11 cellular contexts compared by ENCODE assay signal in the genomic region with DNA sequence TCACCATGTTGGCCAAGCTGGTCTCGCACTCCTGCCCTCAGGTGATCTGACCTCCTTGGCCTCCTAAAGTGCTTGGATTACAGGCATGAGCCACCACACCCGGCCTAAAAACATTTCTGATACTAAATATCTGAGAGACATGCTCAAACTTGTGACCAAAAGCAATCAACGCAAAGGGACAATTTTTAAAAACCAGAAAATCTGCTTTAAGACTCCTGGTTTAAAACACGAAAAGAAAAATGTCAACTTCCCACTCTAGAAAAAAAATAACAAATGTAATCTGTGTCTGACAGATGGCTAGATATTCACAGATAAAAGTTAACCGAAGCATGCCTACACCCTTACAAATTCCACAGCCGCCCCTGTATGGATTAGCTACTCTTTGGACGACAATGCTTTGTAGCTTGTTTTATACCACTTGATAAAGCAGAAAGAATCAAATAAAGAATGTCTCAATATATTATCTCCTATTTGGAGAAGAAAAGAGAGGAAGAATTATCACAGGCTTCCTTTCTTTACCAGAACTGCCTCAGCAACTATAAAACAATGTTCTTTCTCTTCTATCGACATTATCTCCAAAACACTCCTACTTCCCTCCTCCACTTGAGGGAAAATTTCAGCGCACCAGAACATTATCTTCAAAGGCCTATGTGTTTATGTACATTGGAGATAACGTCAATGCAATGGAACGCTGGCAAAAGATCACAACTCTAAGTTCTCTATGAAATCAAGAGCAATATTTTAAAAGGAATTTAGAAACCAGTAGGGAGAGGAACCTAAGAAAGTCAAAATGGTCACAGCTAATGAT. TPM values are rescaled to one million over a fixed set of nuclear protein-coding genes. Genes with fewer than 3 reads are reported as not detected.
DNase-seq lines count a peak whose midpoint lies in the region; ATAC-seq and TF ChIP-seq lines count a peak whose summit lies in the region.
"Had no signal": no experiment of that assay in that cellular context is flagged by ENCODE, and none has a peak within 500 bp of the region (broad histone marks: within the 10 kb centered on the region; RNA-seq: fewer than 3 reads in every experiment).

No MANE protein-coding gene starts in this region.

- peaks cover 3% of the 10 kb centered on the region for H3K4me1 ChIP-seq in right cardiac atrium (ENCODE audit: control insufficient read depth, insufficient read depth, low read length)
- no peaks in the 10 kb centered on the region for H3K4me1 ChIP-seq in left ventricle myocardium inferior
- H3K4me1 ChIP-seq in colonic mucosa: peaks cover 6% of the 10 kb centered on the region

- H3K27ac ChIP-seq in right cardiac atrium (ENCODE audit: low read length) (no peak overlapping the region), left ventricle myocardium inferior (replicated peaks) (no peak overlapping the region), colonic mucosa (peak overlapping the region; percentile 73)

- peaks cover 51% of the 10 kb centered on the region for H3K36me3 Mint-ChIP-seq in T-helper 2 cell treated with Interferon-gamma antibody and Interleukin-4, amounts not matched to agents 5 μg/mL and 100 μg/mL, for 36 hours (ENCODE audit: low read depth)

- H3K27ac Mint-ChIP-seq in T-helper 2 cell treated with Interferon-gamma antibody and Interleukin-4, amounts not matched to agents 5 μg/mL and 100 μg/mL, for 36 hours: no peak overlapping the region

- H3K4me3 ChIP-seq in right cardiac atrium (ENCODE audit: low read length) (no peak overlapping the region), left ventricle myocardium inferior (no peak overlapping the region), colonic mucosa (no peak overlapping the region)
- H3K4me3 ChIP-seq: skin epidermis had no signal

- intact Hi-C loops in right cardiac atrium (cut with DNase I) (no loop called here), left ventricle myocardium inferior (cut with micrococcal nuclease) (loop anchor here (5.0 kb wide), 1 partner anchor 320 kb away; no protein-coding TSS in a partner anchor), colonic mucosa (cut with DNase I) (no loop called here)

- DNase-seq in right cardiac atrium (no peak), left ventricle myocardium inferior (no peak), colonic mucosa (peak; percentile 56), lung microvascular endothelial cell (ENCODE audit: low read depth in 2 of 2) (peak; percentile 38 to 53)
- no peak for DNase-seq in T-helper 2 cell treated with Interferon-gamma antibody and Interleukin-4, amounts not matched to agents 5 μg/mL and 100 μg/mL, for 36 hours (ENCODE audit: low spot score)
- DNase-seq: glutamatergic neuron, NCI-H2081 treated with DMSO at 0.1 percent for 48 hours had no signal

- H3K9me3 Mint-ChIP-seq in T-helper 2 cell treated with Interferon-gamma antibody and Interleukin-4, amounts not matched to agents 5 μg/mL and 100 μg/mL, for 36 hours: no peaks in the 10 kb centered on the region

- H3K36me3 ChIP-seq in left ventricle myocardium inferior: peaks cover 9% of the 10 kb centered on the region
- no peaks in the 10 kb centered on the region for H3K36me3 ChIP-seq in colonic mucosa

- peak overlapping the region in 1 of 2 donors; percentile 29 for H3K9ac ChIP-seq in colonic mucosa (ENCODE audit: low read depth in 2 of 2, low read length in 2 of 2)

- TF ChIP-seq CTCF in left ventricle myocardium inferior (IDR thresholded peaks at IDR 0.05; ENCODE audit: borderline replicate concordance) (no peak), colonic mucosa (IDR thresholded peaks at IDR 0.05) (no peak)

- H3K4me1 Mint-ChIP-seq in T-helper 2 cell treated with Interferon-gamma antibody and Interleukin-4, amounts not matched to agents 5 μg/mL and 100 μg/mL, for 36 hours (ENCODE audit: low read depth): peaks cover 2% of the 10 kb centered on the region

- ATAC-seq in right cardiac atrium (peak; percentile 24 to 60), HG03135 (IDR thresholded peaks at IDR 0.05; ENCODE audit: unreplicated experiment) (no peak), GM21717 (IDR thresholded peaks at IDR 0.05; ENCODE audit: unreplicated experiment) (no peak), GM21529 (IDR thresholded peaks at IDR 0.05; ENCODE audit: unreplicated experiment) (no peak)

- 53% methylated on average over 11 of the region's 11 CpGs for WGBS in right cardiac atrium

- no peak overlapping the region for H3K4me3 Mint-ChIP-seq in T-helper 2 cell treated with Interferon-gamma antibody and Interleukin-4, amounts not matched to agents 5 μg/mL and 100 μg/mL, for 36 hours

- H3K27me3 ChIP-seq in right cardiac atrium (ENCODE audit: control insufficient read depth, insufficient read depth) (no peaks in the 10 kb centered on the region), left ventricle myocardium inferior (ENCODE audit: low read depth) (no peaks in the 10 kb centered on the region), colonic mucosa (no peaks in the 10 kb centered on the region)

- H3K27me3 Mint-ChIP-seq in T-helper 2 cell treated with Interferon-gamma antibody and Interleukin-4, amounts not matched to agents 5 μg/mL and 100 μg/mL, for 36 hours (ENCODE audit: low read depth): no peaks in the 10 kb centered on the region

- H3K9me3 ChIP-seq in right cardiac atrium (ENCODE audit: control insufficient read depth, low read length) (no peaks in the 10 kb centered on the region), left ventricle myocardium inferior (replicated peaks) (no peaks in the 10 kb centered on the region), colonic mucosa (no peaks in the 10 kb centered on the region)

RNA-seq across cellular contexts. Expression of a gene that starts 26.3 kb away (rescaled TPM):
- total RNA-seq in right cardiac atrium (10 to 100 TPM; 26.4 to 66.9 (median 42.4) TPM), left ventricle myocardium inferior (11.7 TPM), colonic mucosa (100 to 1,000 TPM in 1 of 2 donors, 10 to 100 TPM in 1; 72.7 to 111 TPM), lung microvascular endothelial cell (340 and 660 TPM in 2 replicates)
- 12.1 TPM for polyA plus RNA-seq in right cardiac atrium

Comparison
In these comparisons a context has a peak if more than half of its experiments do, and no peak if none do; other contexts are left out.
1. ATAC-seq: peak in right cardiac atrium (2 of 2); none in HG03135 (single experiment), GM21717 (single experiment) and GM21529 (single experiment).
2. DNase-seq: peak in colonic mucosa (single experiment) and lung microvascular endothelial cell (2 of 2); none in right cardiac atrium (0 of 3), left ventricle myocardium inferior (single experiment) and T-helper 2 cell treated with Interferon-gamma antibody and Interleukin-4, amounts not matched to agents 5 μg/mL and 100 μg/mL, for 36 hours (single experiment).